In genomic region chr16:69311533-69312388, GRCh38 we compare ENCODE assay signal across 8 cellular contexts. TPM values are rescaled to one million over a fixed set of nuclear protein-coding genes. Genes with fewer than 3 reads are reported as not detected.
A peak's percentile ranks its signal among the peaks of the same experiment; 100 is the strongest.
DNase-seq lines count a peak whose midpoint lies in the region; ATAC-seq, FAIRE-seq and TF ChIP-seq lines count a peak whose summit lies in the region.

No MANE protein-coding gene starts in this region.

- peak overlapping the region; percentile 98 for H3K27ac Mint-ChIP-seq in activated naive CD8-positive, alpha-beta T cell treated with anti-CD3 and anti-CD28 coated beads for 36 hours

- TF ChIP-seq EP300 in sigmoid colon (IDR thresholded peaks at IDR 0.05): no peak

- no peaks in the 10 kb centered on the region for H3K9me2 ChIP-seq in OCI-LY1 (ENCODE audit: low read depth, low read length)

- no peaks in the 10 kb centered on the region for H3K9me3 Mint-ChIP-seq in activated naive CD8-positive, alpha-beta T cell treated with anti-CD3 and anti-CD28 coated beads for 36 hours

- peak overlapping the region; percentile 78 for H3K4me2 ChIP-seq in OCI-LY1 (ENCODE audit: low read length)

- ATAC-seq in HG02884 (IDR thresholded peaks at IDR 0.05; ENCODE audit: unreplicated experiment) (peak; percentile 40), right cardiac atrium (peak; percentile 49 to 52)

- H3K27ac ChIP-seq in ACC112 (ENCODE audit: low read depth, low read length) (peak overlapping the region; percentile 46), OCI-LY1 (ENCODE audit: low read depth, low read length, poor library complexity, severe bottlenecking) (no peak overlapping the region), right cardiac atrium (ENCODE audit: low read length) (peak overlapping the region; percentile 80), sigmoid colon (peak overlapping the region; percentile 87 to 93 (median 88))

- intact Hi-C loops in right cardiac atrium (cut with DNase I): no loop called here
- intact Hi-C loops in sigmoid colon (cut with DNase I): loop anchor here (2.0 kb wide), 2 partner anchors 19 to 27 kb away; partner anchors contain the start of genes COG8, NIP7 and PDF

- H3K4me3 Mint-ChIP-seq in activated naive CD8-positive, alpha-beta T cell treated with anti-CD3 and anti-CD28 coated beads for 36 hours: peak overlapping the region; percentile 100

- peak; percentile 53 for FAIRE-seq in GM18507 (lab: Jason Lieb, UNC)

- H3K36me3 Mint-ChIP-seq in activated naive CD8-positive, alpha-beta T cell treated with anti-CD3 and anti-CD28 coated beads for 36 hours: peaks cover 13% of the 10 kb centered on the region

- H2AFZ ChIP-seq in ACC112 (ENCODE audit: low read length, unreplicated experiment) (peak overlapping the region; percentile 28), OCI-LY1 (ENCODE audit: low read length) (no peak overlapping the region)

- H3K4me1 Mint-ChIP-seq in activated naive CD8-positive, alpha-beta T cell treated with anti-CD3 and anti-CD28 coated beads for 36 hours: peaks cover 19% of the 10 kb centered on the region

- H3K4me3 ChIP-seq in ACC112 (ENCODE audit: low read depth, low read length) (peak overlapping the region; percentile 89), OCI-LY1 (ENCODE audit: low read depth, low read length, poor library complexity, severe bottlenecking) (peak overlapping the region; percentile 71), right cardiac atrium (ENCODE audit: low read length) (peak overlapping the region; percentile 70), sigmoid colon (peak overlapping the region; percentile 74 to 89 (median 85))

- TF ChIP-seq CTCF in OCI-LY1 (IDR thresholded peaks at IDR 0.05; ENCODE audit: low read length): peak; percentile 45
- no peak for TF ChIP-seq CTCF in sigmoid colon (IDR thresholded peaks at IDR 0.05)

- H3K79me2 ChIP-seq in ACC112 (ENCODE audit: control insufficient read depth, insufficient read depth, low read length, unreplicated experiment) (peaks cover 41% of the 10 kb centered on the region), OCI-LY1 (ENCODE audit: insufficient read depth, low read length) (peaks cover 8% of the 10 kb centered on the region)

- DNase-seq in GM18507 (ENCODE audit: extremely low spot score, insufficient read length, low read depth) (peak; percentile 30), right cardiac atrium (peak in 1 of 3 donors; percentile 46), sigmoid colon (peak; percentile 72), cerebellum (ENCODE audit: low spot score) (no peak)
- peak; percentile 61 for DNase-seq in activated naive CD8-positive, alpha-beta T cell treated with anti-CD3 and anti-CD28 coated beads for 36 hours

- no peaks in the 10 kb centered on the region for H3K27me3 Mint-ChIP-seq in activated naive CD8-positive, alpha-beta T cell treated with anti-CD3 and anti-CD28 coated beads for 36 hours

- peak overlapping the region; percentile 73 for H3K9ac ChIP-seq in OCI-LY1 (ENCODE audit: low read length)

- no peaks in the 10 kb centered on the region for H3K9me3 ChIP-seq in OCI-LY1 (ENCODE audit: low read length)
- no peaks in the 10 kb centered on the region for H3K9me3 ChIP-seq in right cardiac atrium (ENCODE audit: control insufficient read depth, low read length)
- no peaks in the 10 kb centered on the region for H3K9me3 ChIP-seq in sigmoid colon

- H3K36me3 ChIP-seq in ACC112 (ENCODE audit: insufficient read depth, low read length): no peaks in the 10 kb centered on the region; the same call in 1 of the 2 replicates
- peaks cover 33% of the 10 kb centered on the region for H3K36me3 ChIP-seq in OCI-LY1 (ENCODE audit: insufficient read depth, low read length)
- peaks cover 9 to 34% (median 13%) of the 10 kb centered on the region in 4 donors for H3K36me3 ChIP-seq in sigmoid colon

- no peaks in the 10 kb centered on the region; the same call in 1 of the 2 replicates for H3F3A ChIP-seq in OCI-LY1 (ENCODE audit: insufficient read depth, low read length)

- H3K4me1 ChIP-seq in ACC112 (ENCODE audit: control insufficient read depth, insufficient read depth, low read length, unreplicated experiment) (peaks cover 4% of the 10 kb centered on the region), OCI-LY1 (ENCODE audit: insufficient read depth, low read length, severe bottlenecking) (peaks cover 10% of the 10 kb centered on the region), right cardiac atrium (ENCODE audit: control insufficient read depth, insufficient read depth, low read length) (no peaks in the 10 kb centered on the region), sigmoid colon (peaks cover 0 to 28% (median 20%) of the 10 kb centered on the region in 4 donors)

- WGBS in right cardiac atrium: 2% methylated on average over 59 of the region's 59 CpGs
- 1% methylated on average over 59 of the region's 59 CpGs for WGBS in sigmoid colon, 2 donors

- TF ChIP-seq POLR2A in sigmoid colon (IDR thresholded peaks at IDR 0.05): no peak

- H3K27me3 ChIP-seq in ACC112 (ENCODE audit: insufficient read depth, low read length): no peaks in the 10 kb centered on the region
- H3K27me3 ChIP-seq in OCI-LY1 (ENCODE audit: insufficient read depth, low read length): no peaks in the 10 kb centered on the region
- no peaks in the 10 kb centered on the region for H3K27me3 ChIP-seq in right cardiac atrium (ENCODE audit: control insufficient read depth, insufficient read depth)
- H3K27me3 ChIP-seq in sigmoid colon: no peaks in the 10 kb centered on the region

- no peaks in the 10 kb centered on the region for H4K20me1 ChIP-seq in OCI-LY1 (ENCODE audit: insufficient read depth, low read length)

RNA-seq across cellular contexts. Expression of gene VPS4A, which starts 0.6 kb away (rescaled TPM):
- total RNA-seq in activated naive CD8-positive, alpha-beta T cell treated with anti-CD3 and anti-CD28 coated beads for 36 hours: 10 to 100 TPM; 27.0 to 28.6 TPM
- total RNA-seq in right cardiac atrium (10 to 100 TPM; 25.7 to 30.4 (median 27.9) TPM), sigmoid colon (10 to 100 TPM; 31.7 to 39.3 (median 34.8) TPM), cerebellum (25.4 TPM)
- polyA plus RNA-seq in right cardiac atrium (29.8 TPM), sigmoid colon (10 to 100 TPM; 25.8 to 31.7 (median 29.3) TPM)

RNA-seq across cellular contexts. Expression of gene PDF, which starts 18.6 kb away (rescaled TPM):
- 10 to 100 TPM; 33.0 to 36.4 TPM for total RNA-seq in activated naive CD8-positive, alpha-beta T cell treated with anti-CD3 and anti-CD28 coated beads for 36 hours
- 1 to 10 TPM; 4.7 to 5.7 (median 4.9) TPM for total RNA-seq in right cardiac atrium
- polyA plus RNA-seq in right cardiac atrium: 2.9 TPM
- total RNA-seq in sigmoid colon: 10 to 100 TPM in 2 of 4 donors, 1 to 10 TPM in 2; 8.6 to 18.6 (median 10.5) TPM
- polyA plus RNA-seq in sigmoid colon: 10 to 100 TPM in 1 of 3 donors, 1 to 10 TPM in 1, not detected in 1; 6.5 to 14.7 TPM
- 7.7 TPM for total RNA-seq in cerebellum

RNA-seq across cellular contexts. Expression of gene COG8, which starts 27.6 kb away (rescaled TPM):
- 10 to 100 TPM; 30.2 to 31.8 TPM for total RNA-seq in activated naive CD8-positive, alpha-beta T cell treated with anti-CD3 and anti-CD28 coated beads for 36 hours
- total RNA-seq in right cardiac atrium (10 to 100 TPM; 21.0 to 24.8 (median 23.5) TPM), sigmoid colon (10 to 100 TPM; 32.2 to 57.6 (median 42.5) TPM), cerebellum (41.4 TPM)
- polyA plus RNA-seq in right cardiac atrium (15.7 TPM), sigmoid colon (10 to 100 TPM in 2 of 3 donors, 1 to 10 TPM in 1; 9.6 to 26.2 (median 14.8) TPM)

RNA-seq across cellular contexts. Expression of gene NIP7, which starts 27.8 kb away (rescaled TPM):
- total RNA-seq in activated naive CD8-positive, alpha-beta T cell treated with anti-CD3 and anti-CD28 coated beads for 36 hours: 10 to 100 TPM; 70.1 to 73.2 TPM
- total RNA-seq in right cardiac atrium: 10 to 100 TPM in 1 of 4 donors, 1 to 10 TPM in 3; 6.4 to 14.8 (median 9.1) TPM
- 6.2 TPM for polyA plus RNA-seq in right cardiac atrium
- 10 to 100 TPM in 2 of 4 donors, 1 to 10 TPM in 2; 6.9 to 11.4 (median 9.1) TPM for total RNA-seq in sigmoid colon
- polyA plus RNA-seq in sigmoid colon: 10 to 100 TPM; 16.5 to 23.8 (median 18.6) TPM
- total RNA-seq in cerebellum: 10.4 TPM

RNA-seq across cellular contexts. Expression of gene TMED6, which starts 39.8 kb away (rescaled TPM):
- 1 to 10 TPM in 1 of 2 experiments, under 1 TPM in 1; 0.70 to 1.2 TPM for total RNA-seq in activated naive CD8-positive, alpha-beta T cell treated with anti-CD3 and anti-CD28 coated beads for 36 hours
- total RNA-seq in right cardiac atrium (under 1 TPM in 2 of 4 donors, not detected in 2; 0.49 to 0.76 TPM), sigmoid colon (not detected), cerebellum (not detected)
- polyA plus RNA-seq in right cardiac atrium (not detected), sigmoid colon (1 to 10 TPM in 2 of 3 donors, not detected in 1; 4.2 to 4.6 TPM)
